Comparison of ENCODE assay signal across 29 cellular contexts in the genomic region with DNA sequence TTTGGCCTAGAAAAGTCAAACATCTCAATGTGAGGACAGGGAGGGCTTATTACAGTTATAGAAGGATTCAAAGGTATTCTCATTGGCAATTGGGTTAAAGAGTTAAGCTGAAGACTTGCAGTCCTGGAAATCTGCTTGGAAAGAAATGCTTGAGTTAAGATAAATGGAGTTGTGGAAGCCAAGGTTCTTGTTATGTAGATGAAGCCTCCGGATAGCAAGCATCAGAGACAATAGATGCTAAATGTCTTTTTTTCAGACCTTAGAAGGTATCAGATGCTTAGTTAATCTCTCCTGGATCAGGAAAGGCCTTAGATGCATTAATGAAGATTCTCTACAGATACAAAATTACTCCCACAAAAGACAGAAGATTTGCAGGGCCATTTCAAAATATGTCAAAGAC.
"Had no signal": no experiment of that assay in that cellular context is flagged by ENCODE, and none has a peak within 500 bp of the region (broad histone marks: within the 10 kb centered on the region; RNA-seq: fewer than 3 reads in every experiment).

No MANE protein-coding gene starts in this region.

- DNase-seq: activated CD4-positive, alpha-beta memory T cell treated with anti-CD3 and anti-CD28 coated beads, Interleukin-2, amount 10 ng/mL, durations not matched to agents 7 days and 5 days; activated CD4-positive, alpha-beta T cell treated with anti-CD3 and anti-CD28 coated beads for 1 hour; activated CD4-positive, alpha-beta T cell treated with anti-CD3 and anti-CD28 coated beads for 4 hours; activated CD4-positive, alpha-beta T cell treated with anti-CD3 and anti-CD28 coated beads, Interleukin-2, amount 10 ng/mL, durations not matched to agents 7 days and 5 days; activated CD4-positive, alpha-beta T cell treated with anti-CD3 and anti-CD28 coated beads, Interleukin-2, amount 50 U/mL, for 4 hours; activated CD8-positive, alpha-beta memory T cell treated with anti-CD3 and anti-CD28 coated beads, Interleukin-2, amount 50 U/mL, for 48 hours; activated gamma-delta T cell; activated naive CD4-positive, alpha-beta T cell; activated naive CD4-positive, alpha-beta T cell treated with anti-CD3 and anti-CD28 coated beads, Interleukin-2, amount 10 ng/mL, durations not matched to agents 7 days and 5 days; activated naive CD8-positive, alpha-beta T cell treated with anti-CD3 and anti-CD28 coated beads, Interleukin-2, amount 10 ng/mL, durations not matched to agents 7 days and 5 days; activated T-cell treated with anti-CD3 and anti-CD28 coated beads for 4 hours; activated T-cell treated with anti-CD3 and anti-CD28 coated beads, Interleukin-2, amount 50 U/mL, for 24 hours; activated T-cell treated with anti-CD3 and anti-CD28 coated beads, Interleukin-2, amount 50 U/mL, for 72 hours; central memory CD4-positive, alpha-beta T cell; cerebellar nuclear complex; colonic mucosa; effector CD8-positive, alpha-beta T cell; foreskin fibroblast; head of caudate nucleus; T-helper 1 cell; T-helper 17 cell; T1000 had no signal

- H3K27me3 Mint-ChIP-seq: activated CD4-positive, alpha-beta memory T cell treated with anti-CD3 and anti-CD28 coated beads, Interleukin-2, amount 10 ng/mL, durations not matched to agents 7 days and 5 days; activated CD4-positive, alpha-beta T cell treated with anti-CD3 and anti-CD28 coated beads, Interleukin-2, amount 10 ng/mL, durations not matched to agents 7 days and 5 days; activated naive CD4-positive, alpha-beta T cell treated with anti-CD3 and anti-CD28 coated beads, Interleukin-2, amount 10 ng/mL, durations not matched to agents 7 days and 5 days; activated naive CD8-positive, alpha-beta T cell treated with anti-CD3 and anti-CD28 coated beads, Interleukin-2, amount 10 ng/mL, durations not matched to agents 7 days and 5 days; brain; T-helper 17 cell had no signal

- ATAC-seq: activated naive CD4-positive, alpha-beta T cell treated with anti-CD3 and anti-CD28 coated beads, Interleukin-2, amount 50 U/mL, for 72 hours; activated T-cell treated with anti-CD3 and anti-CD28 coated beads, Interleukin-2, amount 50 U/mL, for 72 hours; esophagus mucosa; T-helper 17 cell had no signal

- H3K36me3 Mint-ChIP-seq: activated naive CD4-positive, alpha-beta T cell treated with anti-CD3 and anti-CD28 coated beads, Interleukin-2, amount 10 ng/mL, durations not matched to agents 7 days and 5 days; activated naive CD4-positive, alpha-beta T cell treated with anti-CD3 and anti-CD28 coated beads, Interleukin-2, amount 50 U/mL, for 72 hours; activated naive CD8-positive, alpha-beta T cell treated with anti-CD3 and anti-CD28 coated beads, Interleukin-2, amount 10 ng/mL, durations not matched to agents 7 days and 5 days; brain had no signal

- H3K4me3 ChIP-seq: ascending aorta, breast epithelium, cardiac muscle cell, colonic mucosa had no signal

- H3K4me1 Mint-ChIP-seq: activated CD4-positive, alpha-beta memory T cell treated with anti-CD3 and anti-CD28 coated beads, Interleukin-2, amount 10 ng/mL, durations not matched to agents 7 days and 5 days; activated CD4-positive, alpha-beta T cell treated with anti-CD3 and anti-CD28 coated beads, Interleukin-2, amount 10 ng/mL, durations not matched to agents 7 days and 5 days; activated naive CD4-positive, alpha-beta T cell treated with anti-CD3 and anti-CD28 coated beads, Interleukin-2, amount 10 ng/mL, durations not matched to agents 7 days and 5 days; activated naive CD8-positive, alpha-beta T cell treated with anti-CD3 and anti-CD28 coated beads, Interleukin-2, amount 10 ng/mL, durations not matched to agents 7 days and 5 days; brain; T-helper 17 cell had no signal

- H3K4me3 Mint-ChIP-seq: activated CD4-positive, alpha-beta memory T cell treated with anti-CD3 and anti-CD28 coated beads, Interleukin-2, amount 10 ng/mL, durations not matched to agents 7 days and 5 days; activated CD4-positive, alpha-beta T cell treated with anti-CD3 and anti-CD28 coated beads, Interleukin-2, amount 10 ng/mL, durations not matched to agents 7 days and 5 days; activated naive CD4-positive, alpha-beta T cell treated with anti-CD3 and anti-CD28 coated beads, Interleukin-2, amount 10 ng/mL, durations not matched to agents 7 days and 5 days; activated naive CD8-positive, alpha-beta T cell treated with anti-CD3 and anti-CD28 coated beads, Interleukin-2, amount 10 ng/mL, durations not matched to agents 7 days and 5 days; activated T-cell treated with anti-CD3 and anti-CD28 coated beads, Interleukin-2, amount 50 U/mL, for 24 hours; activated T-cell treated with anti-CD3 and anti-CD28 coated beads, Interleukin-2, amount 50 U/mL, for 72 hours; brain; T-helper 17 cell; T-helper 2 cell treated with Interferon-gamma antibody and Interleukin-4, amounts not matched to agents 5 μg/mL and 100 μg/mL, for 36 hours had no signal

- H3K27ac ChIP-seq: ascending aorta, breast epithelium, cardiac muscle cell, colonic mucosa had no signal

- H3K4me1 ChIP-seq: ascending aorta, breast epithelium, colonic mucosa had no signal

- H3K36me3 ChIP-seq: ascending aorta, breast epithelium, cardiac muscle cell, colonic mucosa had no signal

- H3K27ac Mint-ChIP-seq: activated CD4-positive, alpha-beta memory T cell treated with anti-CD3 and anti-CD28 coated beads, Interleukin-2, amount 10 ng/mL, durations not matched to agents 7 days and 5 days; activated CD4-positive, alpha-beta T cell treated with anti-CD3 and anti-CD28 coated beads, Interleukin-2, amount 10 ng/mL, durations not matched to agents 7 days and 5 days; activated naive CD4-positive, alpha-beta T cell treated with anti-CD3 and anti-CD28 coated beads, Interleukin-2, amount 10 ng/mL, durations not matched to agents 7 days and 5 days; activated naive CD4-positive, alpha-beta T cell treated with anti-CD3 and anti-CD28 coated beads, Interleukin-2, amount 50 U/mL, for 72 hours; activated naive CD8-positive, alpha-beta T cell treated with anti-CD3 and anti-CD28 coated beads, Interleukin-2, amount 10 ng/mL, durations not matched to agents 7 days and 5 days; activated T-cell treated with anti-CD3 and anti-CD28 coated beads, Interleukin-2, amount 50 U/mL, for 24 hours; activated T-cell treated with anti-CD3 and anti-CD28 coated beads, Interleukin-2, amount 50 U/mL, for 72 hours; brain; T-helper 17 cell; T-helper 2 cell treated with Interferon-gamma antibody and Interleukin-4, amounts not matched to agents 5 μg/mL and 100 μg/mL, for 36 hours had no signal

- H3K9me3 Mint-ChIP-seq: activated CD4-positive, alpha-beta T cell treated with anti-CD3 and anti-CD28 coated beads, Interleukin-2, amount 10 ng/mL, durations not matched to agents 7 days and 5 days; activated naive CD8-positive, alpha-beta T cell treated with anti-CD3 and anti-CD28 coated beads, Interleukin-2, amount 10 ng/mL, durations not matched to agents 7 days and 5 days; activated T-cell treated with anti-CD3 and anti-CD28 coated beads, Interleukin-2, amount 50 U/mL, for 24 hours had no signal

- H3K9me3 ChIP-seq: ascending aorta, breast epithelium, colonic mucosa had no signal

- H3K27me3 ChIP-seq: ascending aorta, breast epithelium, cardiac muscle cell, colonic mucosa had no signal
